ENCODE assay signal across 14 cellular contexts in the genomic region with DNA sequence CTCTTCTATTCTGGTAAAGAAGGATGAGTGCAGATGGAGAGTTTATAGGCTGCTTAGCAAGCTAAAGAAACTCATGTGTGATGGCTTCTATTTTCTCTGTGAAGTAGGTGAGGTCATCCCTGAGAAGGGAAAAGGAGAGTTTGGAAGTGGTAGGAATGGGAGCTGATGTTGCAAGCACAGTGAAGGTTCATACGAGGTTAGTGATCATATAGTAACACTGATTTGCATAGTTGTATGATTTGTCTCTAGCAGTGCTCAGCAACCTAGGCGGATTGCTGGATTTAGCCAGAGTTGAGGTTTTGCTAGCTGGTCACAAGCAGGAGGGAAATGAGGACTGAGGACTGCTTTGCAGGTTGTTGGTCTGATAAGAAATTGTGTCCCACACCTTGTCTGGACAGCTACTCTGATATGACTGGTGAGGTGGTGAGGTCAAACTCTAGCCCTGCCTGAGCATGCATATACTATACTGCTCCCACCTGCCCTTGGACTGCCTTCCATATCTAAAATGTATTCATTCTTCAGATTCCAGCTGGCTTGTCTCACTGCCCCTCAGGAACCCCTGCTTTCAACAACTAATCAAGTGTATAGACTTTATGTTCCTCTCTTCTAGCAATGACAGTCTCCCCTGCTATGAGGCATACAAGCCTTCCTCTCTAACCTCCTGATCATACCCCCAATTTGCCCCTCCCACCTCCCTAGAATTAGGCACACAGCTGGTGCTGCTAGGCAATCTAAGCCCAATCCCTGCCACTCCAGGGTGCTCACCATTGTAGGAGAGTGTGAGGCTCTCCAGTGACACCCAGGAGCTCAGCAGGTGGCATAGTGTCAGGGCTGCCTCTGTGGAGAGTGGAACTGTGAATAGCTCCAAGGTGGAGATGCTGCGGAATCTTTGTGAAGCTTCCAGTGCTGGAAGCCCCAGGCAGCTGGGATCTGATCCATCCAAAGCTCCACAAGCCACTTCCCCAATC. TPM values are rescaled to one million over a fixed set of nuclear protein-coding genes. Genes with fewer than 3 reads are reported as not detected.
A peak's percentile ranks its signal among the peaks of the same experiment; 100 is the strongest.
DNase-seq lines count a peak whose midpoint lies in the region; ATAC-seq and TF ChIP-seq lines count a peak whose summit lies in the region.
"Had no signal": no experiment of that assay in that cellular context is flagged by ENCODE, and none has a peak within 500 bp of the region (broad histone marks: within the 10 kb centered on the region; RNA-seq: fewer than 3 reads in every experiment).

No MANE protein-coding gene starts in this region.

- no peak overlapping the region for H2AFZ ChIP-seq in hepatocyte

- no peaks in the 10 kb centered on the region for H3K4me1 ChIP-seq in hepatocyte (ENCODE audit: insufficient read depth)
- H3K4me1 ChIP-seq in right cardiac atrium (ENCODE audit: control insufficient read depth, insufficient read depth, low read length) = peaks cover 3% of the 10 kb centered on the region
- H3K4me1 ChIP-seq: esophagus muscularis mucosa, right lobe of liver, thyroid gland had no signal

- H3K27ac Mint-ChIP-seq in WTC11 = peak overlapping the region; percentile 1; the same call in 1 of the 2 replicates

- 98% methylated on average over 3 of the region's 3 CpGs for WGBS in hepatocyte (ENCODE audit: low lambda C conversion rate, missing lambda C conversion rate)
- WGBS in right cardiac atrium = 72% methylated on average over 3 of the region's 3 CpGs

- DNase-seq in NCI-H1694 (lab: John Stamatoyannopoulos, UW) (peak; percentile 5), NCI-H1694 treated with DMSO at 0.1 percent for 48 hours (lab: John Stamatoyannopoulos, UW) (no peak), HCEC 1CT (peak; percentile 37), WTC11 (ENCODE audit: low spot score) (no peak), hepatocyte (ENCODE audit: low spot score) (peak; percentile 26), right cardiac atrium (no peak), OCI-M1 (lab: John Stamatoyannopoulos, UW) (no peak)
- DNase-seq: ACHN, kidney, naive B cell, right lobe of liver, thyroid gland had no signal

- TF ChIP-seq CTCF in WTC11 (IDR thresholded peaks at IDR 0.05) = no peak
- no peak for TF ChIP-seq CTCF in hepatocyte (IDR thresholded peaks at IDR 0.05; ENCODE audit: poor library complexity)

- ATAC-seq in WTC11 (no peak), GM21619 (IDR thresholded peaks at IDR 0.05; ENCODE audit: unreplicated experiment) (no peak), right cardiac atrium (no peak)

- H3K79me2 ChIP-seq in hepatocyte = peaks cover 5% of the 10 kb centered on the region

- H3K27ac ChIP-seq in hepatocyte (no peak overlapping the region), right cardiac atrium (ENCODE audit: low read length) (no peak overlapping the region)
- H3K27ac ChIP-seq: esophagus muscularis mucosa, right lobe of liver, thyroid gland had no signal

- no peaks in the 10 kb centered on the region for H3K36me3 ChIP-seq in hepatocyte (replicated peaks; ENCODE audit: insufficient read depth, low read depth)

- H4K20me1 ChIP-seq in hepatocyte (ENCODE audit: insufficient read depth, poor library complexity, severe bottlenecking) = peaks cover 10% of the 10 kb centered on the region

- no peak overlapping the region for H3K4me3 Mint-ChIP-seq in WTC11
- H3K4me3 Mint-ChIP-seq: naive B cell had no signal

- H3K4me2 ChIP-seq in hepatocyte = no peak overlapping the region

- H3K27me3 ChIP-seq in hepatocyte (no peaks in the 10 kb centered on the region), right cardiac atrium (ENCODE audit: control insufficient read depth, insufficient read depth) (no peaks in the 10 kb centered on the region)
- H3K27me3 ChIP-seq: esophagus muscularis mucosa, right lobe of liver, thyroid gland had no signal

- H3K4me3 ChIP-seq in hepatocyte (no peak overlapping the region), right cardiac atrium (ENCODE audit: low read length) (no peak overlapping the region)
- H3K4me3 ChIP-seq: esophagus muscularis mucosa, right lobe of liver, thyroid gland had no signal

- no peaks in the 10 kb centered on the region for H3K9me3 Mint-ChIP-seq in WTC11
- H3K9me3 Mint-ChIP-seq: naive B cell had no signal

- CTCF ChIA-PET in WTC11 (lab: Charles Lee) = interaction anchor here (0.9 to 1.4 kb wide), 4 partner anchors 38 to 63 kb away, joined by 3 to 6 read pairs (median 4); a partner anchor contains a TSS

- POLR2A ChIA-PET in WTC11 (lab: Charles Lee) = interaction anchor here (0.9 to 1.1 kb wide), 3 partner anchors 13 to 61 kb away, joined by 3 read pairs; no protein-coding TSS in a partner anchor

- H3K9me3 ChIP-seq in hepatocyte (ENCODE audit: low read depth) = no peaks in the 10 kb centered on the region
- H3K9me3 ChIP-seq in right cardiac atrium (ENCODE audit: control insufficient read depth, low read length) = no peaks in the 10 kb centered on the region
- H3K9me3 ChIP-seq: esophagus muscularis mucosa, right lobe of liver, thyroid gland had no signal

- H3K9me2 ChIP-seq in hepatocyte (replicated peaks; ENCODE audit: insufficient read depth) = no peaks in the 10 kb centered on the region

- intact Hi-C loops in right cardiac atrium (cut with DNase I) = no loop called here

- H3K36me3 Mint-ChIP-seq in WTC11 = peaks cover 12% of the 10 kb centered on the region

- H3K27me3 Mint-ChIP-seq in WTC11 (ENCODE audit: low read depth) = no peaks in the 10 kb centered on the region
- H3K27me3 Mint-ChIP-seq: naive B cell had no signal

- H3K4me1 Mint-ChIP-seq in WTC11 = no peaks in the 10 kb centered on the region

TF ChIP-seq in WTC11, 78 proteins besides CTCF, POLR2A, EP300 and RAD21:
- TF ChIP-seq ZNF263 (CRISPR knock-in tag; IDR thresholded peaks at IDR 0.05; ENCODE audit: low read depth) (no peak), ESRRA (CRISPR knock-in tag; IDR thresholded peaks at IDR 0.05; ENCODE audit: borderline replicate concordance) (no peak), ZNF219 (CRISPR knock-in tag; IDR thresholded peaks at IDR 0.05; ENCODE audit: borderline replicate concordance) (no peak), JUN (CRISPR knock-in tag; IDR thresholded peaks at IDR 0.05) (no peak), NR2C2 (CRISPR knock-in tag; IDR thresholded peaks at IDR 0.05) (no peak), TEAD4 (CRISPR knock-in tag; IDR thresholded peaks at IDR 0.05) (no peak)

RNA-seq across cellular contexts. Expression of a gene that starts 18.5 kb away (rescaled TPM):
- total RNA-seq in WTC11 (2021) = 44.8 to 46.2 TPM (median 46.0 TPM) in 3 replicates
- 84.4 and 104 TPM in 2 replicates for total RNA-seq in hepatocyte
- 113 and 123 TPM in 2 replicates for polyA plus RNA-seq in hepatocyte
- 10 to 100 TPM; 37.2 to 46.3 (median 40.1) TPM for total RNA-seq in right cardiac atrium
- polyA plus RNA-seq in right cardiac atrium = 27.1 TPM

RNA-seq across cellular contexts. Expression of a gene that starts 18.6 kb away (rescaled TPM):
- total RNA-seq in WTC11 (2021) (584 to 663 TPM (median 611 TPM) in 3 replicates), hepatocyte (429 and 430 TPM in 2 replicates), right cardiac atrium (100 to 1,000 TPM; 664 to 870 (median 705) TPM)
- polyA plus RNA-seq in hepatocyte (269 and 287 TPM in 2 replicates), right cardiac atrium (2,380 TPM)

RNA-seq across cellular contexts. Expression of a gene that starts 37.3 kb away (rescaled TPM):
- total RNA-seq in WTC11 (2021) (51.2 to 54.7 TPM (median 53.7 TPM) in 3 replicates), hepatocyte (4.3 and 6.2 TPM in 2 replicates), right cardiac atrium (under 1 TPM in 3 of 4 donors, not detected in 1; 0.56 to 0.89 (median 0.74) TPM)
- polyA plus RNA-seq in hepatocyte (4.2 and 4.9 TPM in 2 replicates), right cardiac atrium (0.16 TPM)

RNA-seq across cellular contexts. Expression of a gene that starts 55.7 kb away (rescaled TPM):
- total RNA-seq in WTC11 (2021) (19.5 to 22.6 TPM (median 21.0 TPM) in 3 replicates), hepatocyte (17.6 and 20.5 TPM in 2 replicates), right cardiac atrium (10 to 100 TPM; 12.6 to 18.7 (median 13.7) TPM)
- polyA plus RNA-seq in hepatocyte (13.5 and 21.2 TPM in 2 replicates), right cardiac atrium (10.6 TPM)

Comparison
In these comparisons a context has a peak if more than half of its experiments do, and no peak if none do; other contexts are left out.
1. DNase-seq: peak in NCI-H1694 (single experiment), HCEC 1CT (single experiment) and hepatocyte (single experiment); none in NCI-H1694 treated with DMSO at 0.1 percent for 48 hours (single experiment), WTC11 (single experiment), right cardiac atrium (0 of 3) and OCI-M1 (single experiment).